1 cellular context compared by ENCODE assay signal in genomic region chr6:83474309-83474708, GRCh38.
TF ChIP-seq lines count a peak whose summit lies in the region.

No MANE protein-coding gene starts in this region.

TF ChIP-seq in H1, 55 proteins besides CTCF, POLR2A, EP300 and RAD21 (continued from another document):
- no peak for TF ChIP-seq NRF1 (IDR thresholded peaks at IDR 0.05; ENCODE audit: low read depth, low read length)
- TF ChIP-seq KDM4A (IDR thresholded peaks at IDR 0.05; ENCODE audit: low read depth, low read length, severe bottlenecking): no peak
- no peak for TF ChIP-seq FOSL1 (IDR thresholded peaks at IDR 0.05; ENCODE audit: insufficient read depth, low read depth, low read length)
- no peak for TF ChIP-seq MAFK (IDR thresholded peaks at IDR 0.05; ENCODE audit: low read depth, low read length)
- no peak for TF ChIP-seq GTF2F1 (IDR thresholded peaks at IDR 0.05; ENCODE audit: borderline replicate concordance, low read depth, low read length)
- no peak for TF ChIP-seq POU5F1 (IDR thresholded peaks at IDR 0.05; ENCODE audit: low read depth, low read length)
- no peak for TF ChIP-seq CHD1 (IDR thresholded peaks at IDR 0.05; ENCODE audit: low read depth, low read length)
